ENCODE assay signal across 26 cellular contexts in the genomic region with DNA sequence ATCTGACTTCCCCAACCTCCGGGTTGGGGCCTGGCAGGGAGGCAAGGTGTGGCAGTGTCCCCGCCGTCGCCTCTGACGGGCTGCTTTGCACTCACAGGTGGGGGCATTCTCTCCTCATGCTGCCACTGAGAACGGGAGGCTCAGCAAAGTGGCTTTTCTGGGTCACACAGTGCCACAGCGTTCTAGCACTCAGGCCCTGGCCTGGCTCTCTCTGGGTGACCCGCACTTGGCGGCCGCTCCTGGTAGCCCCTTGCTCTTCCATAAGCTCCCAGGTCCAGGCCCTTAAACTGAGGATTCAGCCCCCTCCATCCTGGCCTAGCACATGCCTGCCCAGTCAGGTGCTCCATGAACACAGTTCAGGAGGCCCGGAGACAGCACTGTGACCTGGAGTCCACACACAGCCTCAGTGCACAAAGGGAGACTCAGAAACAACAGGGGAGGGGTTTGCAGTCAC. TPM values are rescaled to one million over a fixed set of nuclear protein-coding genes. Genes with fewer than 3 reads are reported as not detected.
"Had no signal": no experiment of that assay in that cellular context is flagged by ENCODE, and none has a peak within 500 bp of the region (broad histone marks: within the 10 kb centered on the region; RNA-seq: fewer than 3 reads in every experiment).

No MANE protein-coding gene starts in this region.

- H3K9me3 Mint-ChIP-seq: activated naive CD4-positive, alpha-beta T cell treated with anti-CD3 and anti-CD28 coated beads for 36 hours; activated naive CD8-positive, alpha-beta T cell treated with anti-CD3 and anti-CD28 coated beads, Interleukin-2, amount 10 ng/mL, durations not matched to agents 7 days and 5 days; activated T-cell treated with anti-CD3 and anti-CD28 coated beads, Interleukin-2, amount 50 U/mL, for 24 hours; activated T-helper 2 cell treated with anti-CD3 and anti-CD28 coated beads, Interferon-gamma antibody, Interleukin-2, Interleukin-4, amounts not matched to agents 10 μg/mL and 5 μg/mL and 100 μg/mL, durations not matched to agents 14 hours and 24 hours and 36 hours; central memory CD8-positive, alpha-beta T cell; naive thymus-derived CD8-positive, alpha-beta T cell; type B pancreatic cell; WTC11 had no signal

- H3K27me3 Mint-ChIP-seq: type B pancreatic cell had no signal

- ATAC-seq: activated CD4-positive, alpha-beta T cell treated with anti-CD3 and anti-CD28 coated beads for 36 hours; naive thymus-derived CD8-positive, alpha-beta T cell; WTC11 had no signal

- H3K4me1 ChIP-seq: breast epithelium, heart left ventricle, prostate gland, testis, vagina had no signal

- H3K4me3 ChIP-seq: breast epithelium, heart left ventricle, lung, ovary, prostate gland, testis, vagina had no signal

- H3K36me3 ChIP-seq: breast epithelium, heart left ventricle, neutrophil, ovary, prostate gland, vagina had no signal

- H3K36me3 Mint-ChIP-seq: activated naive CD8-positive, alpha-beta T cell treated with anti-CD3 and anti-CD28 coated beads, Interleukin-2, amount 10 ng/mL, durations not matched to agents 7 days and 5 days; naive thymus-derived CD8-positive, alpha-beta T cell; type B pancreatic cell; WTC11 had no signal

- H3K4me1 Mint-ChIP-seq: activated naive CD8-positive, alpha-beta T cell treated with anti-CD3 and anti-CD28 coated beads, Interleukin-2, amount 10 ng/mL, durations not matched to agents 7 days and 5 days; central memory CD8-positive, alpha-beta T cell; naive thymus-derived CD8-positive, alpha-beta T cell; WTC11 had no signal

- H3K4me3 Mint-ChIP-seq: activated CD4-positive, alpha-beta T cell treated with anti-CD3 and anti-CD28 coated beads for 36 hours; activated naive CD4-positive, alpha-beta T cell treated with anti-CD3 and anti-CD28 coated beads for 36 hours; activated naive CD8-positive, alpha-beta T cell treated with anti-CD3 and anti-CD28 coated beads, Interleukin-2, amount 10 ng/mL, durations not matched to agents 7 days and 5 days; activated T-cell treated with anti-CD3 and anti-CD28 coated beads, Interleukin-2, amount 50 U/mL, for 24 hours; central memory CD8-positive, alpha-beta T cell; naive thymus-derived CD8-positive, alpha-beta T cell; type B pancreatic cell; WTC11 had no signal

- H3K9me3 ChIP-seq: breast epithelium, heart left ventricle, neutrophil, ovary, prostate gland, testis, vagina had no signal

- H3K27me3 ChIP-seq: breast epithelium, ovary, testis, vagina had no signal

- H3K27ac ChIP-seq: breast epithelium, heart left ventricle, neutrophil, ovary, prostate gland, testis, vagina had no signal

- H3K27ac Mint-ChIP-seq: activated naive CD4-positive, alpha-beta T cell treated with anti-CD3 and anti-CD28 coated beads for 36 hours; activated naive CD8-positive, alpha-beta T cell treated with anti-CD3 and anti-CD28 coated beads, Interleukin-2, amount 10 ng/mL, durations not matched to agents 7 days and 5 days; activated T-cell treated with anti-CD3 and anti-CD28 coated beads, Interleukin-2, amount 50 U/mL, for 24 hours; activated T-helper 2 cell treated with anti-CD3 and anti-CD28 coated beads, Interferon-gamma antibody, Interleukin-2, Interleukin-4, amounts not matched to agents 10 μg/mL and 5 μg/mL and 100 μg/mL, durations not matched to agents 14 hours and 24 hours and 36 hours; naive thymus-derived CD8-positive, alpha-beta T cell; type B pancreatic cell; WTC11 had no signal

- DNase-seq: activated CD4-positive, alpha-beta T cell treated with anti-CD3 and anti-CD28 coated beads for 36 hours; activated CD4-positive, alpha-beta T cell treated with anti-CD3 and anti-CD28 coated beads, Interleukin-2, amount 50 U/mL, for 4 hours; activated CD8-positive, alpha-beta memory T cell treated with anti-CD3 and anti-CD28 coated beads for 24 hours; activated CD8-positive, alpha-beta memory T cell treated with anti-CD3 and anti-CD28 coated beads, Interleukin-2, amount 50 U/mL, for 4 hours; activated naive CD4-positive, alpha-beta T cell treated with anti-CD3 and anti-CD28 coated beads for 36 hours; activated naive CD8-positive, alpha-beta T cell treated with anti-CD3 and anti-CD28 coated beads, Interleukin-2, amount 10 ng/mL, durations not matched to agents 7 days and 5 days; activated T-cell treated with anti-CD3 and anti-CD28 coated beads, Interleukin-2, amount 50 U/mL, for 24 hours; amniotic stem cell; heart left ventricle; naive thymus-derived CD8-positive, alpha-beta T cell; ovary; stimulated activated CD4-positive, alpha-beta T cell treated with anti-CD3 and anti-CD28 coated beads, Interleukin-4, amount 100 ng/mL, for 24 hours; T-helper 9 cell; testis had no signal

RNA-seq across cellular contexts. Expression of a gene that starts 3.3 kb away (rescaled TPM):
- total RNA-seq: activated CD4-positive, alpha-beta T cell treated with anti-CD3 and anti-CD28 coated beads for 36 hours; activated naive CD4-positive, alpha-beta T cell treated with anti-CD3 and anti-CD28 coated beads for 36 hours; activated naive CD8-positive, alpha-beta T cell treated with anti-CD3 and anti-CD28 coated beads, Interleukin-2, amount 10 ng/mL, durations not matched to agents 7 days and 5 days; activated T-helper 2 cell treated with anti-CD3 and anti-CD28 coated beads, Interferon-gamma antibody, Interleukin-2, Interleukin-4, amounts not matched to agents 10 μg/mL and 5 μg/mL and 100 μg/mL, durations not matched to agents 14 hours and 24 hours and 36 hours; breast epithelium; epithelial cell of proximal tubule; fibroblast of villous mesenchyme; heart left ventricle; lung; naive thymus-derived CD8-positive, alpha-beta T cell; ovary; prostate gland; T-helper 1 cell treated with Interleukin-12 subunit alpha and Interleukin-12 subunit beta and Interleukin-4 antibody, amounts not matched to agents 30 ng/mL and 1 ng/mL, for 36 hours; testis; vagina; WTC11 had no signal

RNA-seq across cellular contexts. Expression of a gene that starts 25.2 kb away (rescaled TPM):
- total RNA-seq: fibroblast of villous mesenchyme; naive thymus-derived CD8-positive, alpha-beta T cell had no signal

RNA-seq across cellular contexts. Expression of a gene that starts 40.1 kb away (rescaled TPM):
- total RNA-seq: activated CD4-positive, alpha-beta T cell treated with anti-CD3 and anti-CD28 coated beads for 36 hours; activated naive CD4-positive, alpha-beta T cell treated with anti-CD3 and anti-CD28 coated beads for 36 hours; activated naive CD8-positive, alpha-beta T cell treated with anti-CD3 and anti-CD28 coated beads, Interleukin-2, amount 10 ng/mL, durations not matched to agents 7 days and 5 days; activated T-helper 2 cell treated with anti-CD3 and anti-CD28 coated beads, Interferon-gamma antibody, Interleukin-2, Interleukin-4, amounts not matched to agents 10 μg/mL and 5 μg/mL and 100 μg/mL, durations not matched to agents 14 hours and 24 hours and 36 hours; fibroblast of villous mesenchyme; heart left ventricle; naive thymus-derived CD8-positive, alpha-beta T cell; prostate gland; T-helper 1 cell treated with Interleukin-12 subunit alpha and Interleukin-12 subunit beta and Interleukin-4 antibody, amounts not matched to agents 30 ng/mL and 1 ng/mL, for 36 hours; testis; vagina had no signal
